Comparison of ENCODE assay signal across 11 cellular contexts in genomic region chr2:72888438-72889202, GRCh38. TPM values are rescaled to one million over a fixed set of nuclear protein-coding genes. Genes with fewer than 3 reads are reported as not detected.
DNase-seq lines count a peak whose midpoint lies in the region; ATAC-seq and TF ChIP-seq lines count a peak whose summit lies in the region.
"Had no signal": no experiment of that assay in that cellular context is flagged by ENCODE, and none has a peak within 500 bp of the region (broad histone marks: within the 10 kb centered on the region; RNA-seq: fewer than 3 reads in every experiment).

No MANE protein-coding gene starts in this region.

- peak overlapping the region; percentile 93 for H3K27ac ChIP-seq in left ventricle myocardium inferior (replicated peaks)
- no peak overlapping the region for H3K27ac ChIP-seq in mesendoderm (ENCODE audit: low read depth, low read length)
- H3K27ac ChIP-seq in vagina: peak overlapping the region; percentile 94

- no peaks in the 10 kb centered on the region for H3K79me1 ChIP-seq in mesendoderm (ENCODE audit: low read length)

- ATAC-seq in Right ventricle myocardium inferior (no peak), GM19351 (IDR thresholded peaks at IDR 0.05; ENCODE audit: unreplicated experiment) (no peak)

- TF ChIP-seq CTCF in left ventricle myocardium inferior (IDR thresholded peaks at IDR 0.05; ENCODE audit: borderline replicate concordance): no peak
- TF ChIP-seq CTCF in vagina (IDR thresholded peaks at IDR 0.05): no peak

- H3K4me1 ChIP-seq in left ventricle myocardium inferior (peaks cover 43% of the 10 kb centered on the region), adipocyte (ENCODE audit: control insufficient read depth, insufficient read depth, low read length) (peaks cover 27% of the 10 kb centered on the region), mesendoderm (ENCODE audit: control insufficient read depth, low read depth, low read length) (no peaks in the 10 kb centered on the region), vagina (peaks cover 22% of the 10 kb centered on the region)

- no CpG with 5 or more reads among the region's 11 CpGs for WGBS in mesendoderm (ENCODE audit: extremely low coverage, insufficient coverage, low lambda C conversion rate)

- no peak overlapping the region for H3K23ac ChIP-seq in mesendoderm (ENCODE audit: low read length)

- H3K4me3 ChIP-seq in left ventricle myocardium inferior: peak overlapping the region; percentile 83
- peak overlapping the region; percentile 91 for H3K4me3 ChIP-seq in adipocyte (ENCODE audit: low read length)
- no peak overlapping the region for H3K4me3 ChIP-seq in mesendoderm (ENCODE audit: low read length)
- peak overlapping the region; percentile 72 to 78 for H3K4me3 ChIP-seq in vagina

- H2BK120ac ChIP-seq in mesendoderm (ENCODE audit: low read depth, low read length): no peak overlapping the region

- H3K36me3 ChIP-seq in left ventricle myocardium inferior (peaks cover 22% of the 10 kb centered on the region), adipocyte (ENCODE audit: control insufficient read depth, insufficient read depth, low read length, severe bottlenecking) (peaks cover 10% of the 10 kb centered on the region), mesendoderm (ENCODE audit: control insufficient read depth, insufficient read depth, low read length) (no peaks in the 10 kb centered on the region), vagina (no peaks in the 10 kb centered on the region)

- no peak overlapping the region for H2BK5ac ChIP-seq in mesendoderm (ENCODE audit: low read length)

- H2AK5ac ChIP-seq in mesendoderm (ENCODE audit: low read length): no peak overlapping the region

- H3K9ac ChIP-seq in adipocyte (ENCODE audit: low read length) (peak overlapping the region; percentile 90), mesendoderm (ENCODE audit: low read length) (no peak overlapping the region)

- H3K9me3 ChIP-seq in left ventricle myocardium inferior (replicated peaks): no peaks in the 10 kb centered on the region
- no peaks in the 10 kb centered on the region for H3K9me3 ChIP-seq in adipocyte (ENCODE audit: control insufficient read depth, low read length)
- H3K9me3 ChIP-seq in vagina: no peaks in the 10 kb centered on the region

- intact Hi-C loops in left ventricle myocardium inferior (cut with micrococcal nuclease) (no loop called here), Right ventricle myocardium inferior (cut with DNase I) (no loop called here), vagina (cut with DNase I) (no loop called here)

- H4K8ac ChIP-seq in mesendoderm (ENCODE audit: low read depth, low read length): no peak overlapping the region

- no peaks in the 10 kb centered on the region for H3K27me3 ChIP-seq in left ventricle myocardium inferior (ENCODE audit: low read depth)
- peaks cover 4% of the 10 kb centered on the region for H3K27me3 ChIP-seq in adipocyte (replicated peaks; ENCODE audit: control insufficient read depth, insufficient read depth, low read length)
- H3K27me3 ChIP-seq in mesendoderm (ENCODE audit: insufficient read depth, low read length, poor library complexity): peaks cover 4% of the 10 kb centered on the region
- H3K27me3 ChIP-seq in vagina: no peaks in the 10 kb centered on the region

- no peaks in the 10 kb centered on the region for H3K79me2 ChIP-seq in mesendoderm (ENCODE audit: control insufficient read depth, insufficient read depth, low read length)

- no peak for TF ChIP-seq POLR2A in vagina (IDR thresholded peaks at IDR 0.05)

- no peak overlapping the region for H3K4me2 ChIP-seq in mesendoderm (ENCODE audit: low read length)

- H3K56ac ChIP-seq in mesendoderm (ENCODE audit: low read length): peak overlapping the region; percentile 2

- no peak overlapping the region for H2BK15ac ChIP-seq in mesendoderm (replicated peaks; ENCODE audit: low read depth)

- DNase-seq in left ventricle myocardium inferior (no peak), Right ventricle myocardium inferior (ENCODE audit: missing footprints) (no peak), adipocyte (ENCODE audit: low read depth) (no peak), mesendoderm (no peak), vagina (ENCODE audit: extremely low spot score in 2 of 2) (no peak)
- no peak for DNase-seq in central memory CD4-positive, alpha-beta T cell
- DNase-seq in NK-92 treated with Interleukin-12 subunit alpha and Interleukin-12 subunit beta, amount 100 ng/mL, for 24 hours (lab: John Stamatoyannopoulos, UW): no peak
- DNase-seq: natural killer cell had no signal

- H3K4ac ChIP-seq in mesendoderm (ENCODE audit: low read depth, low read length): no peak overlapping the region

- no peak overlapping the region for H4K5ac ChIP-seq in mesendoderm (ENCODE audit: low read length)

- H3K18ac ChIP-seq in mesendoderm (ENCODE audit: low read length): no peak overlapping the region

RNA-seq across cellular contexts. Expression of gene SPR, which starts 1.4 kb away (rescaled TPM):
- total RNA-seq in left ventricle myocardium inferior (53.5 TPM), Right ventricle myocardium inferior (52.4 TPM), vagina (45.7 TPM)
- 2.6 TPM for polyA plus RNA-seq in mesendoderm (2013, experiment 1 of 2)
- 2.6 TPM for polyA plus RNA-seq in mesendoderm (2013, experiment 2 of 2)

RNA-seq across cellular contexts. Expression of gene EMX1, which starts 28.7 kb away (rescaled TPM):
- total RNA-seq in left ventricle myocardium inferior (not detected), Right ventricle myocardium inferior (not detected), vagina (not detected)
- polyA plus RNA-seq in mesendoderm (2013, experiment 1 of 2): 0.15 TPM
- 0.35 TPM for polyA plus RNA-seq in mesendoderm (2013, experiment 2 of 2)
- total RNA-seq: aorta, natural killer cell had no signal
- polyA plus RNA-seq: aorta, BJ had no signal
